Comparison of ENCODE assay signal across 8 cellular contexts in genomic region chr3:178777718-178778411, GRCh38.
DNase-seq lines count a peak whose midpoint lies in the region; ATAC-seq, FAIRE-seq and TF ChIP-seq lines count a peak whose summit lies in the region.

No MANE protein-coding gene starts in this region.

- ATAC-seq in GM21619 (IDR thresholded peaks at IDR 0.05; ENCODE audit: unreplicated experiment) (peak; percentile 83), GM21737 (IDR thresholded peaks at IDR 0.05; ENCODE audit: unreplicated experiment) (no peak)

- H3K4me1 ChIP-seq in tibial nerve: no peaks in the 10 kb centered on the region
- no peaks in the 10 kb centered on the region for H3K4me1 ChIP-seq in Karpas-422 (ENCODE audit: low read length)
- H3K4me1 ChIP-seq in OCI-LY7 (ENCODE audit: insufficient read depth, low read length, poor library complexity, severe bottlenecking): no peaks in the 10 kb centered on the region

- H3K27me3 ChIP-seq in GM06990 (replicated peaks; ENCODE audit: control insufficient read depth, insufficient read depth, low read length) (no peaks in the 10 kb centered on the region), tibial nerve (no peaks in the 10 kb centered on the region), Karpas-422 (ENCODE audit: low read length) (no peaks in the 10 kb centered on the region)

- no peak for TF ChIP-seq EP300 in tibial nerve (IDR thresholded peaks at IDR 0.05)

- H4K20me1 ChIP-seq in Karpas-422 (ENCODE audit: insufficient read depth, low read depth, low read length) (no peaks in the 10 kb centered on the region), OCI-LY7 (ENCODE audit: insufficient read depth, low read length) (no peaks in the 10 kb centered on the region)

- DNase-seq in GM06990 (ENCODE audit: extremely low read depth, insufficient read length) (peak; percentile 20), HTR-8/SVneo (ENCODE audit: insufficient read length, low spot score) (peak; percentile 8), foreskin fibroblast (peak; percentile 23 to 70), tibial nerve (ENCODE audit: low spot score in 2 of 2) (no peak), Karpas-422 (no peak), OCI-LY7 (ENCODE audit: low spot score) (no peak)

- no peaks in the 10 kb centered on the region for H3K9me3 ChIP-seq in tibial nerve
- H3K9me3 ChIP-seq in Karpas-422 (ENCODE audit: low read length): no peaks in the 10 kb centered on the region
- no peaks in the 10 kb centered on the region for H3K9me3 ChIP-seq in OCI-LY7 (ENCODE audit: low read length)

- H3K27ac ChIP-seq in tibial nerve: no peak overlapping the region
- no peak overlapping the region for H3K27ac ChIP-seq in Karpas-422 (ENCODE audit: low read length)
- H3K27ac ChIP-seq in OCI-LY7 (ENCODE audit: low read depth, low read length, poor library complexity, severe bottlenecking): no peak overlapping the region

- H3K4me2 ChIP-seq in Karpas-422 (ENCODE audit: low read depth, low read length, poor library complexity, severe bottlenecking) (no peak overlapping the region), OCI-LY7 (ENCODE audit: low read length) (no peak overlapping the region)

- POLR2A ChIA-PET in OCI-LY7 (lab: Charles Lee): interaction anchor here (0.6 to 1.3 kb wide), 3 partner anchors 16 to 1274 kb away, joined by 3 read pairs; no protein-coding TSS in a partner anchor

- WGBS in tibial nerve, 2 donors: 52 to 58% methylated on average over 4 of the region's 4 CpGs

- H3K4me3 ChIP-seq in GM06990 (replicated peaks; ENCODE audit: low read depth, low read length): no peak overlapping the region
- no peak overlapping the region for H3K4me3 ChIP-seq in foreskin fibroblast (ENCODE audit: low read depth in 1 of 2, low read length in 2 of 2)
- H3K4me3 ChIP-seq in tibial nerve: no peak overlapping the region
- H3K4me3 ChIP-seq in Karpas-422 (ENCODE audit: low read length): no peak overlapping the region
- no peak overlapping the region for H3K4me3 ChIP-seq in OCI-LY7 (ENCODE audit: low read depth, low read length, poor library complexity, severe bottlenecking)

- no peak overlapping the region for H3K9ac ChIP-seq in Karpas-422 (ENCODE audit: low read length)

- CTCF ChIA-PET in OCI-LY7 (lab: Charles Lee; ENCODE audit: unreplicated experiment): no interaction called here

- no TSS peak for BruUV-seq in OCI-LY7 (replicated peaks; lab: Mats Ljungman, UMichigan)

- intact Hi-C loops in OCI-LY7 (cut with micrococcal nuclease; ENCODE audit: unreplicated experiment): no loop called here

- H3K79me2 ChIP-seq in Karpas-422 (ENCODE audit: low read length) (no peaks in the 10 kb centered on the region), OCI-LY7 (ENCODE audit: insufficient read depth, low read depth, low read length) (no peaks in the 10 kb centered on the region)

- H3K36me3 ChIP-seq in GM06990 (ENCODE audit: control insufficient read depth, insufficient read depth, low read length) (no peaks in the 10 kb centered on the region), tibial nerve (no peaks in the 10 kb centered on the region), Karpas-422 (ENCODE audit: insufficient read depth, low read length) (no peaks in the 10 kb centered on the region), OCI-LY7 (ENCODE audit: insufficient read depth, low read length) (no peaks in the 10 kb centered on the region)

- FAIRE-seq in HTR-8/SVneo (lab: Jason Lieb, UNC): no peak

- no peak for TF ChIP-seq CTCF in GM06990 (IDR thresholded peaks at IDR 0.05; ENCODE audit: insufficient read depth, low read length, poor library complexity, severe bottlenecking)
- no peak for TF ChIP-seq CTCF in foreskin fibroblast (IDR thresholded peaks at IDR 0.05; ENCODE audit: low read depth, low read length)
- no peak for TF ChIP-seq CTCF in tibial nerve (IDR thresholded peaks at IDR 0.05)
- TF ChIP-seq CTCF in OCI-LY7 (conservative IDR thresholded peaks at IDR 0.05; ENCODE audit: low read length): no peak

- TF ChIP-seq POLR2A in tibial nerve (IDR thresholded peaks at IDR 0.05): no peak

- H2AFZ ChIP-seq in Karpas-422 (ENCODE audit: low read length): no peak overlapping the region
- H2AFZ ChIP-seq in OCI-LY7 (ENCODE audit: low read length): no peak overlapping the region

- no peaks in the 10 kb centered on the region for H3K9me2 ChIP-seq in Karpas-422 (replicated peaks; ENCODE audit: insufficient read depth, low read length)
- H3K9me2 ChIP-seq in OCI-LY7 (ENCODE audit: insufficient read depth, low read length): no peaks in the 10 kb centered on the region

Comparison
In these comparisons a context has a peak if more than half of its experiments do, and no peak if none do; other contexts are left out.
1. DNase-seq: peak in GM06990 (single experiment), HTR-8/SVneo (single experiment) and foreskin fibroblast (2 of 2); none in tibial nerve (0 of 2), Karpas-422 (single experiment) and OCI-LY7 (single experiment).